In genomic region chr11:116375221-116375620, GRCh38 we compare ENCODE assay signal across 12 cellular contexts.
DNase-seq lines count a peak whose midpoint lies in the region; ATAC-seq and TF ChIP-seq lines count a peak whose summit lies in the region.
"Had no signal": no experiment of that assay in that cellular context is flagged by ENCODE, and none has a peak within 500 bp of the region (broad histone marks: within the 10 kb centered on the region; RNA-seq: fewer than 3 reads in every experiment).

No MANE protein-coding gene starts in this region.

- H3K4me2 ChIP-seq in SK-N-SH (no peak overlapping the region), smooth muscle cell (no peak overlapping the region)

- no peaks in the 10 kb centered on the region for H4K20me1 ChIP-seq in SK-N-SH (ENCODE audit: insufficient read depth)
- no peaks in the 10 kb centered on the region for H4K20me1 ChIP-seq in smooth muscle cell (ENCODE audit: low read depth)

- H3K4me1 Mint-ChIP-seq in WTC11, result peaks cover 30% of the 10 kb centered on the region
- H3K4me1 Mint-ChIP-seq in activated naive CD8-positive, alpha-beta T cell treated with anti-CD3 and anti-CD28 coated beads for 36 hours, result no peaks in the 10 kb centered on the region
- H3K4me1 Mint-ChIP-seq: CD14-positive monocyte had no signal

- H3K36me3 ChIP-seq in SK-N-SH (replicated peaks in 1 of 2; ENCODE audit: control insufficient read depth in 1 of 2, insufficient read depth in 2 of 2, low read length in 1 of 2), result no peaks in the 10 kb centered on the region
- H3K36me3 ChIP-seq in smooth muscle cell (ENCODE audit: low read depth), result no peaks in the 10 kb centered on the region
- H3K36me3 ChIP-seq: HAP-1, SJSA1 had no signal

- no peaks in the 10 kb centered on the region for H3K9me3 ChIP-seq in SK-N-SH
- H3K9me3 ChIP-seq in smooth muscle cell (replicated peaks; ENCODE audit: low read depth), result no peaks in the 10 kb centered on the region
- H3K9me3 ChIP-seq: HAP-1, SJSA1 had no signal

- ATAC-seq in SK-N-SH treated with all-trans-retinoic acid at 6 μM for 48 hours (no peak), WTC11 (peak; percentile 40)

- H3K27me3 ChIP-seq in SK-N-SH (ENCODE audit: insufficient read depth), result no peaks in the 10 kb centered on the region
- H3K27me3 ChIP-seq in smooth muscle cell (ENCODE audit: low read depth), result peaks cover 7% of the 10 kb centered on the region
- H3K27me3 ChIP-seq: SJSA1 had no signal

- CTCF ChIA-PET in SK-N-SH (lab: Yijun Ruan, JAX), result interaction anchor here (1.1 to 1.8 kb wide), 3 partner anchors 43 to 316 kb away, joined by 3 to 4 read pairs (median 3); no protein-coding TSS in a partner anchor
- CTCF ChIA-PET in WTC11 (lab: Charles Lee), result interaction anchor here (0.9 to 1.2 kb wide), 3 partner anchors 9 to 124 kb away, joined by 4 to 6 read pairs (median 5); no protein-coding TSS in a partner anchor

- TF ChIP-seq RAD21 in SK-N-SH (IDR thresholded peaks at IDR 0.05; ENCODE audit: low read length), result peak; percentile 32

- POLR2A ChIA-PET in SK-N-SH (lab: Yijun Ruan, JAX) (no interaction called here), WTC11 (lab: Charles Lee) (no interaction called here)

- H3K9me3 Mint-ChIP-seq in WTC11, result peaks cover 14% of the 10 kb centered on the region
- no peaks in the 10 kb centered on the region for H3K9me3 Mint-ChIP-seq in activated naive CD8-positive, alpha-beta T cell treated with anti-CD3 and anti-CD28 coated beads for 36 hours

- H3F3A ChIP-seq in SK-N-SH (replicated peaks; ENCODE audit: insufficient read depth), result no peaks in the 10 kb centered on the region
- no peaks in the 10 kb centered on the region for H3F3A ChIP-seq in smooth muscle cell (ENCODE audit: low read depth)

- no peak overlapping the region for H3K9ac ChIP-seq in SK-N-SH
- H3K9ac ChIP-seq in smooth muscle cell (ENCODE audit: low read depth), result no peak overlapping the region

- no peak overlapping the region; a peak in 1 of 4 replicates for H3K27ac ChIP-seq in SK-N-SH (ENCODE audit: low read depth in 2 of 2, low read length in 1 of 2)
- no peak overlapping the region for H3K27ac ChIP-seq in smooth muscle cell (ENCODE audit: low read depth)
- H3K27ac ChIP-seq: SJSA1 had no signal

- H3K79me2 ChIP-seq in SK-N-SH (ENCODE audit: insufficient read depth) (no peaks in the 10 kb centered on the region), smooth muscle cell (ENCODE audit: low read depth) (no peaks in the 10 kb centered on the region)

- no peak overlapping the region for H3K27ac Mint-ChIP-seq in WTC11
- no peak overlapping the region for H3K27ac Mint-ChIP-seq in activated naive CD8-positive, alpha-beta T cell treated with anti-CD3 and anti-CD28 coated beads for 36 hours

- TF ChIP-seq CTCF in SK-N-SH (IDR thresholded peaks at IDR 0.05) (no peak), WTC11 (IDR thresholded peaks at IDR 0.05) (no peak), smooth muscle cell (IDR thresholded peaks at IDR 0.05; ENCODE audit: borderline replicate concordance, insufficient read depth, poor library complexity, severe bottlenecking) (peak; percentile 3)

- no peaks in the 10 kb centered on the region; the same call in 1 of the 2 replicates for H3K9me2 ChIP-seq in SK-N-SH

- H3K27me3 Mint-ChIP-seq in WTC11 (ENCODE audit: low read depth), result no peaks in the 10 kb centered on the region
- H3K27me3 Mint-ChIP-seq in activated naive CD8-positive, alpha-beta T cell treated with anti-CD3 and anti-CD28 coated beads for 36 hours, result peaks cover 7% of the 10 kb centered on the region

- no peak overlapping the region for H2AFZ ChIP-seq in SK-N-SH (ENCODE audit: low read depth)
- H2AFZ ChIP-seq in smooth muscle cell (ENCODE audit: low read depth), result no peak overlapping the region

- no peak for DNase-seq in SK-N-SH
- DNase-seq in NCI-H146 (lab: John Stamatoyannopoulos, UW), result peak; percentile 57
- no peak for DNase-seq in WTC11 (ENCODE audit: low spot score)
- no peak for DNase-seq in smooth muscle cell (lab: John Stamatoyannopoulos, UW; ENCODE audit: unreplicated experiment)
- DNase-seq in NCI-H2107 (lab: John Stamatoyannopoulos, UW), result no peak
- DNase-seq in activated naive CD8-positive, alpha-beta T cell treated with anti-CD3 and anti-CD28 coated beads for 36 hours, result no peak
- DNase-seq: NCI-H1694, NCI-H345 had no signal

- no peak for TF ChIP-seq EP300 in SK-N-SH (IDR thresholded peaks at IDR 0.05; ENCODE audit: borderline replicate concordance in 1 of 2, low read depth in 1 of 2, low read length in 1 of 2)

- 59% methylated on average over 1 of the region's 1 CpG for WGBS in SK-N-SH (ENCODE audit: low lambda C conversion rate)
- 91% methylated on average over 1 of the region's 1 CpG for WGBS in smooth muscle cell (ENCODE audit: low lambda C conversion rate)

- H3K4me3 ChIP-seq in SK-N-SH (ENCODE audit: low read depth in 2 of 2, low read length in 1 of 2) (no peak overlapping the region), smooth muscle cell (no peak overlapping the region)
- H3K4me3 ChIP-seq: HAP-1, SJSA1 had no signal

- no peak overlapping the region for H3K4me3 Mint-ChIP-seq in WTC11
- H3K4me3 Mint-ChIP-seq in activated naive CD8-positive, alpha-beta T cell treated with anti-CD3 and anti-CD28 coated beads for 36 hours, result no peak overlapping the region
- H3K4me3 Mint-ChIP-seq: CD14-positive monocyte had no signal

- peaks cover 0 to 37% of the 10 kb centered on the region in 2 experiments; a peak in 2 of 4 replicates for H3K4me1 ChIP-seq in SK-N-SH (ENCODE audit: control insufficient read depth in 1 of 2, insufficient read depth in 2 of 2, low read depth in 1 of 2, low read length in 1 of 2)
- H3K4me1 ChIP-seq in smooth muscle cell (ENCODE audit: low read depth), result peaks cover 6% of the 10 kb centered on the region
- H3K4me1 ChIP-seq: SJSA1 had no signal

- H3K36me3 Mint-ChIP-seq in WTC11, result 0 out of 2 replicates have a peak, but pooled peaks cover 6% of the 10 kb centered on the region
- no peaks in the 10 kb centered on the region for H3K36me3 Mint-ChIP-seq in activated naive CD8-positive, alpha-beta T cell treated with anti-CD3 and anti-CD28 coated beads for 36 hours
- H3K36me3 Mint-ChIP-seq: CD14-positive monocyte had no signal

TF ChIP-seq in SK-N-SH, 30 proteins besides CTCF, POLR2A, EP300 and RAD21:
- peak; percentile 12; the same call in 1 of the 2 replicates for TF ChIP-seq SMC3 (IDR thresholded peaks at IDR 0.05; ENCODE audit: low read depth, low read length)
- TF ChIP-seq RFX5 (IDR thresholded peaks at IDR 0.05; ENCODE audit: low read length), result no peak

TF ChIP-seq in SK-N-SH treated with all-trans-retinoic acid at 6 μM for 48 hours, 23 proteins besides CTCF, POLR2A, EP300 and RAD21 (continues in another document):
- TF ChIP-seq BACH2 (CRISPR knock-in tag; IDR thresholded peaks at IDR 0.05; ENCODE audit: borderline replicate concordance), result no peak
- TF ChIP-seq CSDC2 (CRISPR knock-in tag; IDR thresholded peaks at IDR 0.05), result no peak
- TF ChIP-seq POU6F1 (CRISPR knock-in tag; IDR thresholded peaks at IDR 0.05; ENCODE audit: borderline replicate concordance, low read depth), result no peak

TF ChIP-seq in WTC11, 78 proteins besides CTCF, POLR2A, EP300 and RAD21:
- TF ChIP-seq ZNF263 (CRISPR knock-in tag; IDR thresholded peaks at IDR 0.05; ENCODE audit: low read depth) (no peak), EMX1 (CRISPR knock-in tag; IDR thresholded peaks at IDR 0.05) (no peak), TEAD1 (CRISPR knock-in tag; IDR thresholded peaks at IDR 0.05) (no peak), ZNF219 (CRISPR knock-in tag; IDR thresholded peaks at IDR 0.05; ENCODE audit: borderline replicate concordance) (no peak), JUN (CRISPR knock-in tag; IDR thresholded peaks at IDR 0.05) (no peak), ZNF317 (CRISPR knock-in tag; IDR thresholded peaks at IDR 0.05; ENCODE audit: borderline replicate concordance, low read depth) (no peak), ZNF232 (CRISPR knock-in tag; IDR thresholded peaks at IDR 0.05) (no peak), ESRRA (CRISPR knock-in tag; IDR thresholded peaks at IDR 0.05; ENCODE audit: borderline replicate concordance) (no peak), ZBTB43 (CRISPR knock-in tag; IDR thresholded peaks at IDR 0.05) (no peak), CREB1 (CRISPR knock-in tag; IDR thresholded peaks at IDR 0.05) (no peak), ZNF281 (CRISPR knock-in tag; IDR thresholded peaks at IDR 0.05) (no peak), CBFB (CRISPR knock-in tag; IDR thresholded peaks at IDR 0.05; ENCODE audit: low read depth) (no peak)
